ENCODE assay signal across 1 cellular context in the genomic region with DNA sequence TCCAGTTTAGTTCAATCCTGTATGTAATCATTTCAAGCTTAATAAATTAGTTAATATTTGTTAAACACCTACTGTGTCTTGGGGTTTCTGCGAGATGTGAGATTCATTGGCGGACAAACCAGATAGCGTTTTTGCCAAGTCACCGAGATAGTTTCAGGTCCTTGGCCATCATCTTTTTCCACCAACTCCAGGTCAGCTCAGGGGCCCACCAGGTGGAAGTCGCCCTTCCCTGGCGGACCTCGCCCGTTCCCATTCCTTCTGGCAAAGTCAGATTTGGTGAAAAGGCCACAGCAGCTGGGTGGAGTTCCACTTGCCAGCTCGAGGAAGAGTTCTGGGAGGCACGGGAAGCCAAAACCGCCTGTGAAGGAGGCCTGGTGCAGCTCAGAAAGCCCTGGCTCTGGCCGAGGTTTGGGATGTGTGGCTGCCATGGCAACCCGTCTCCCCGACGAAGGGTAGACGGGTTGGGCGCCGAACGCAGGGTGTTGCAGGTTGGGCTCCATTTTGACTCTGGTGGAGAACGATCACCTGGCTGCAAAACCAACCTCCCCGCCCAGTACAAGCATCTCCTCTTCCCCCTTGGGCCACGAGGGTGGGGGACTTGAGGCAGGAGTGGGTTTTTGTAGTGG.
TF ChIP-seq lines count a peak whose summit lies in the region.

No MANE protein-coding gene starts in this region.

TF ChIP-seq in K562, 482 proteins besides CTCF, POLR2A, EP300 and RAD21:
- TF ChIP-seq NFE2 (IDR thresholded peaks at IDR 0.05; ENCODE audit: low read depth) (peak; percentile 90), RBM22 (IDR thresholded peaks at IDR 0.05; ENCODE audit: low read depth, low read length, poor library complexity, severe bottlenecking) (peak; percentile 49), MAFF (IDR thresholded peaks at IDR 0.05; ENCODE audit: low read length) (peak; percentile 42; the same call in 1 of the 2 replicates), C11orf30 (IDR thresholded peaks at IDR 0.05; ENCODE audit: low read depth) (peak; percentile 69), DPF2 (IDR thresholded peaks at IDR 0.05) (0 out of 2 replicates have a peak, but pooled peaks have one; percentile 28), CREB1 (IDR thresholded peaks at IDR 0.05) (no peak), CREB1 (CRISPR knock-in tag; IDR thresholded peaks at IDR 0.05) (no peak), ZKSCAN1 (IDR thresholded peaks at IDR 0.05; ENCODE audit: low read depth, low read length) (peak; percentile 26; the same call in 1 of the 2 replicates), POLR2G (IDR thresholded peaks at IDR 0.05; ENCODE audit: low read depth, low read length) (peak; percentile 38; the same call in 1 of the 2 replicates), MAFK (IDR thresholded peaks at IDR 0.05; ENCODE audit: low read length) (0 out of 2 replicates have a peak, but pooled peaks have one; percentile 35), CEBPG (CRISPR knock-in tag; IDR thresholded peaks at IDR 0.05) (no peak), CEBPG (tag; conservative IDR thresholded peaks at IDR 0.05 in 1 of 2, IDR thresholded peaks at IDR 0.05 in 1 of 2) (peak in 1 of 2 experiments; percentile 5; a peak in 1 of 4 replicates), ZNF316 (IDR thresholded peaks at IDR 0.05) (peak; percentile 37; the same call in 1 of the 2 replicates), MAFG (tag; conservative IDR thresholded peaks at IDR 0.05) (peak; percentile 75), FOXJ2 (tag; IDR thresholded peaks at IDR 0.05) (peak; percentile 48; the same call in 1 of the 2 replicates)
- TF ChIP-seq, protein P1, sequence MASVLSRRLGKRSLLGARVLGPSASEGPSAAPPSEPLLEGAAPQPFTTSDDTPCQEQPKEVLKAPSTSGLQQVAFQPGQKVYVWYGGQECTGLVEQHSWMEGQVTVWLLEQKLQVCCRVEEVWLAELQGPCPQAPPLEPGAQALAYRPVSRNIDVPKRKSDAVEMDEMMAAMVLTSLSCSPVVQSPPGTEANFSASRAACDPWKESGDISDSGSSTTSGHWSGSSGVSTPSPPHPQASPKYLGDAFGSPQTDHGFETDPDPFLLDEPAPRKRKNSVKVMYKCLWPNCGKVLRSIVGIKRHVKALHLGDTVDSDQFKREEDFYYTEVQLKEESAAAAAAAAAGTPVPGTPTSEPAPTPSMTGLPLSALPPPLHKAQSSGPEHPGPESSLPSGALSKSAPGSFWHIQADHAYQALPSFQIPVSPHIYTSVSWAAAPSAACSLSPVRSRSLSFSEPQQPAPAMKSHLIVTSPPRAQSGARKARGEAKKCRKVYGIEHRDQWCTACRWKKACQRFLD (CRISPR knock-in tag; IDR thresholded peaks at IDR 0.05) = no peak
- TF ChIP-seq, protein P2, sequence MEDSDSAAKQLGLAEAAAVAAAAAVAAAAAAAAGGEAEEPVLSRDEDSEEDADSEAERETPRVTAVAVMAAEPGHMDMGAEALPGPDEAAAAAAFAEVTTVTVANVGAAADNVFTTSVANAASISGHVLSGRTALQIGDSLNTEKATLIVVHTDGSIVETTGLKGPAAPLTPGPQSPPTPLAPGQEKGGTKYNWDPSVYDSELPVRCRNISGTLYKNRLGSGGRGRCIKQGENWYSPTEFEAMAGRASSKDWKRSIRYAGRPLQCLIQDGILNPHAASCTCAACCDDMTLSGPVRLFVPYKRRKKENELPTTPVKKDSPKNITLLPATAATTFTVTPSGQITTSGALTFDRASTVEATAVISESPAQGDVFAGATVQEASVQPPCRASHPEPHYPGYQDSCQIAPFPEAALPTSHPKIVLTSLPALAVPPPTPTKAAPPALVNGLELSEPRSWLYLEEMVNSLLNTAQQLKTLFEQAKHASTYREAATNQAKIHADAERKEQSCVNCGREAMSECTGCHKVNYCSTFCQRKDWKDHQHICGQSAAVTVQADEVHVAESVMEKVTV (CRISPR knock-in tag; IDR thresholded peaks at IDR 0.05) = no peak
- TF ChIP-seq, protein P3, sequence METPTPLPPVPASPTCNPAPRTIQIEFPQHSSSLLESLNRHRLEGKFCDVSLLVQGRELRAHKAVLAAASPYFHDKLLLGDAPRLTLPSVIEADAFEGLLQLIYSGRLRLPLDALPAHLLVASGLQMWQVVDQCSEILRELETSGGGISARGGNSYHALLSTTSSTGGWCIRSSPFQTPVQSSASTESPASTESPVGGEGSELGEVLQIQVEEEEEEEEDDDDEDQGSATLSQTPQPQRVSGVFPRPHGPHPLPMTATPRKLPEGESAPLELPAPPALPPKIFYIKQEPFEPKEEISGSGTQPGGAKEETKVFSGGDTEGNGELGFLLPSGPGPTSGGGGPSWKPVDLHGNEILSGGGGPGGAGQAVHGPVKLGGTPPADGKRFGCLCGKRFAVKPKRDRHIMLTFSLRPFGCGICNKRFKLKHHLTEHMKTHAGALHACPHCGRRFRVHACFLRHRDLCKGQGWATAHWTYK (CRISPR knock-in tag; IDR thresholded peaks at IDR 0.05) = peak; percentile 36; the same call in 1 of the 2 replicates
